12 cellular contexts compared by ENCODE assay signal in genomic region chr1:154430903-154431302, GRCh38. TPM values are rescaled to one million over a fixed set of nuclear protein-coding genes. Genes with fewer than 3 reads are reported as not detected.
A peak's percentile ranks its signal among the peaks of the same experiment; 100 is the strongest.
DNase-seq lines count a peak whose midpoint lies in the region; ATAC-seq and TF ChIP-seq lines count a peak whose summit lies in the region.
"Had no signal": no experiment of that assay in that cellular context is flagged by ENCODE, and none has a peak within 500 bp of the region (broad histone marks: within the 10 kb centered on the region; RNA-seq: fewer than 3 reads in every experiment).

No MANE protein-coding gene starts in this region.

- no peak overlapping the region for H2AFZ ChIP-seq in mesenchymal stem cell (ENCODE audit: low read depth, low read length)

- DNase-seq in right atrium auricular region (ENCODE audit: low spot score) (no peak), heart right ventricle (no peak), brain microvascular endothelial cell (no peak), mesenchymal stem cell (peak; percentile 62), uterus (no peak), NCI-H345 treated with DMSO at 0.1 percent for 48 hours (lab: John Stamatoyannopoulos, UW; ENCODE audit: unreplicated experiment) (no peak), posterior vena cava (ENCODE audit: low spot score) (no peak)
- DNase-seq: caudate nucleus, NCI-H2107 had no signal

- 41 to 42% methylated on average over 11 of the region's 11 CpGs for WGBS in heart right ventricle, 2 donors
- 32% methylated on average over 11 of the region's 11 CpGs for WGBS in mesenchymal stem cell

- H3K23ac ChIP-seq in mesenchymal stem cell (ENCODE audit: low read length in 2 of 2) = no peak overlapping the region

- no peaks in the 10 kb centered on the region for H3K9me3 ChIP-seq in right atrium auricular region
- H3K9me3 ChIP-seq in heart right ventricle = no peaks in the 10 kb centered on the region
- H3K9me3 ChIP-seq in mesenchymal stem cell (ENCODE audit: control insufficient read depth, low read length) = no peaks in the 10 kb centered on the region
- H3K9me3 ChIP-seq in uterus = no peaks in the 10 kb centered on the region

- peak overlapping the region in 1 of 2 experiments; percentile 73 for H2BK12ac ChIP-seq in mesenchymal stem cell (ENCODE audit: low read length in 2 of 2)

- TF ChIP-seq CTCF in right atrium auricular region (IDR thresholded peaks at IDR 0.05) (no peak), heart right ventricle (IDR thresholded peaks at IDR 0.05) (no peak), brain microvascular endothelial cell (IDR thresholded peaks at IDR 0.05; ENCODE audit: low read depth, low read length, missing control alignments) (no peak), uterus (IDR thresholded peaks at IDR 0.05) (no peak)

- no peak overlapping the region for H3K4me2 ChIP-seq in mesenchymal stem cell (ENCODE audit: low read length, poor library complexity, severe bottlenecking)

- H3K14ac ChIP-seq in mesenchymal stem cell (ENCODE audit: low read length in 2 of 2) = no peak overlapping the region

- intact Hi-C loops in heart right ventricle (cut with DNase I) = no loop called here
- intact Hi-C loops in uterus (cut with DNase I; ENCODE audit: low total_unique reads) = no loop called here
- intact Hi-C loops in posterior vena cava (cut with DNase I) = no loop called here

- peak overlapping the region; percentile 83 for H2AK5ac ChIP-seq in mesenchymal stem cell (ENCODE audit: low read length, severe bottlenecking)

- H4K91ac ChIP-seq in mesenchymal stem cell (ENCODE audit: low read length) = no peak overlapping the region

- no peak for ATAC-seq in heart right ventricle
- ATAC-seq in HG03108 (IDR thresholded peaks at IDR 0.05; ENCODE audit: unreplicated experiment) = no peak

- H2BK15ac ChIP-seq in mesenchymal stem cell (ENCODE audit: low read depth, poor library complexity, severe bottlenecking) = no peak overlapping the region

- no peak overlapping the region for H2BK5ac ChIP-seq in mesenchymal stem cell (ENCODE audit: low read depth, low read length, poor library complexity, severe bottlenecking)

- H3K4ac ChIP-seq in mesenchymal stem cell (ENCODE audit: low read depth in 1 of 2, low read length in 2 of 2) = no peak overlapping the region

- H3K4me3 ChIP-seq in right atrium auricular region = no peak overlapping the region
- no peak overlapping the region for H3K4me3 ChIP-seq in heart right ventricle
- no peak overlapping the region for H3K4me3 ChIP-seq in brain microvascular endothelial cell (ENCODE audit: low read depth, low read length)
- no peak overlapping the region for H3K4me3 ChIP-seq in mesenchymal stem cell (ENCODE audit: insufficient read depth in 1 of 2, low read depth in 1 of 2, low read length in 2 of 2)
- no peak overlapping the region for H3K4me3 ChIP-seq in uterus
- H3K4me3 ChIP-seq: SK-N-MC had no signal

- H3K9ac ChIP-seq in mesenchymal stem cell (ENCODE audit: low read length) = peak overlapping the region; percentile 75

- no peak overlapping the region for H4K8ac ChIP-seq in mesenchymal stem cell (ENCODE audit: low read length)

- no peak for TF ChIP-seq POLR2A in uterus (IDR thresholded peaks at IDR 0.05)

- H3K18ac ChIP-seq in mesenchymal stem cell (ENCODE audit: low read depth in 1 of 2, low read length in 2 of 2) = peak overlapping the region; percentile 12 to 48

- H3K27ac ChIP-seq in right atrium auricular region (peak overlapping the region; percentile 59 to 82), heart right ventricle (peak overlapping the region in 2 of 10 donors; percentile 42 to 80), brain microvascular endothelial cell (peak overlapping the region; percentile 22), mesenchymal stem cell (ENCODE audit: low read length, poor library complexity, severe bottlenecking) (no peak overlapping the region), uterus (peak overlapping the region; percentile 88 to 93)
- H3K27ac ChIP-seq: SK-N-MC had no signal

- no peaks in the 10 kb centered on the region for H3K79me1 ChIP-seq in mesenchymal stem cell (replicated peaks; ENCODE audit: low read length, poor library complexity, severe bottlenecking)

- H3K4me1 ChIP-seq in right atrium auricular region (peaks cover 0 to 87% of the 10 kb centered on the region in 2 donors), heart right ventricle (peaks cover 24 to 87% (median 74%) of the 10 kb centered on the region in 9 donors), mesenchymal stem cell (ENCODE audit: control insufficient read depth, insufficient read depth, low read depth, low read length) (peaks cover 42% of the 10 kb centered on the region), uterus (peaks cover 22 to 34% of the 10 kb centered on the region in 2 donors)

- H3K36me3 ChIP-seq in right atrium auricular region = peaks cover 11% of the 10 kb centered on the region
- H3K36me3 ChIP-seq in heart right ventricle = peaks cover 0 to 52% (median 3%) of the 10 kb centered on the region in 9 donors
- H3K36me3 ChIP-seq in brain microvascular endothelial cell (replicated peaks) = no peaks in the 10 kb centered on the region
- peaks cover 6 to 12% of the 10 kb centered on the region in 2 experiments for H3K36me3 ChIP-seq in mesenchymal stem cell (ENCODE audit: control insufficient read depth in 1 of 2, insufficient read depth in 2 of 2, low read depth in 1 of 2, low read length in 2 of 2)
- H3K36me3 ChIP-seq in uterus = no peaks in the 10 kb centered on the region

- no peak overlapping the region for H2BK120ac ChIP-seq in mesenchymal stem cell (ENCODE audit: low read depth, low read length)

- no peaks in the 10 kb centered on the region for H3K27me3 ChIP-seq in right atrium auricular region
- H3K27me3 ChIP-seq in heart right ventricle = no peaks in the 10 kb centered on the region
- H3K27me3 ChIP-seq in brain microvascular endothelial cell (replicated peaks) = no peaks in the 10 kb centered on the region
- H3K27me3 ChIP-seq in mesenchymal stem cell (ENCODE audit: control insufficient read depth in 1 of 2, insufficient read depth in 1 of 2, low read length in 2 of 2) = no peaks in the 10 kb centered on the region
- no peaks in the 10 kb centered on the region for H3K27me3 ChIP-seq in uterus

- in situ Hi-C loops in brain microvascular endothelial cell (cut with HindIII; ENCODE audit: low pct_ligation_motif_present, low sequenced_read_pairs) = no loop called here

RNA-seq across cellular contexts. Expression of gene IL6R, which starts 25.8 kb away (rescaled TPM):
- total RNA-seq in right atrium auricular region = 10 to 100 TPM; 11.8 to 21.8 TPM
- 10 to 100 TPM in 5 of 10 donors, 1 to 10 TPM in 5; 6.1 to 16.2 (median 10.0) TPM for total RNA-seq in heart right ventricle
- polyA plus RNA-seq in heart right ventricle = 1 to 10 TPM; 2.9 to 6.2 TPM
- 9.3 TPM for polyA plus RNA-seq in mesenchymal stem cell (2013, experiment 1 of 2)
- 9.8 TPM for polyA plus RNA-seq in mesenchymal stem cell (2013, experiment 2 of 2)
- total RNA-seq in uterus = 10 to 100 TPM in 3 of 4 donors, 1 to 10 TPM in 1; 9.7 to 28.2 (median 17.1) TPM
- 10 to 100 TPM; 19.6 to 24.1 TPM for total RNA-seq in posterior vena cava
- polyA plus RNA-seq: neural cell had no signal
